Comparison of ENCODE assay signal across 9 cellular contexts in genomic region chr1:94329986-94330385, GRCh38.
A peak's percentile ranks its signal among the peaks of the same experiment; 100 is the strongest.
DNase-seq lines count a peak whose midpoint lies in the region; ATAC-seq and TF ChIP-seq lines count a peak whose summit lies in the region.
"Had no signal": no experiment of that assay in that cellular context is flagged by ENCODE, and none has a peak within 500 bp of the region (broad histone marks: within the 10 kb centered on the region; RNA-seq: fewer than 3 reads in every experiment).

No MANE protein-coding gene starts in this region.

- peaks cover 76% of the 10 kb centered on the region for H3K4me1 ChIP-seq in GM23248 (ENCODE audit: insufficient read depth)

- in situ Hi-C loops in GM23248 (cut with MboI) = loop anchor here (25.0 kb wide), 1 partner anchor 443 kb away; the partner anchor contains the start of gene DNTTIP2

- H2AFZ ChIP-seq in GM23248 = peak overlapping the region; percentile 43

- no peaks in the 10 kb centered on the region for H3K36me3 ChIP-seq in GM23248 (ENCODE audit: low read depth)

- peak overlapping the region; percentile 17 for H3K4me2 ChIP-seq in GM23248 (ENCODE audit: unreplicated experiment)

- ATAC-seq in sciatic nerve = peak; percentile 67
- ATAC-seq: K562 had no signal

- no peak overlapping the region for H3K9ac ChIP-seq in GM23248

- H3K79me2 ChIP-seq in GM23248 (ENCODE audit: insufficient read depth) = peaks cover 11% of the 10 kb centered on the region

- no peaks in the 10 kb centered on the region for H3K9me2 ChIP-seq in GM23248 (ENCODE audit: insufficient read depth)

- TF ChIP-seq CTCF in foreskin fibroblast (IDR thresholded peaks at IDR 0.05; ENCODE audit: low read depth, low read length) = peak; percentile 68

- H3K4me3 ChIP-seq in GM23248 (no peak overlapping the region), foreskin fibroblast (ENCODE audit: low read depth in 1 of 2, low read length in 2 of 2) (no peak overlapping the region)
- H3K4me3 ChIP-seq: K562 had no signal

- peaks cover 50% of the 10 kb centered on the region for H3F3A ChIP-seq in GM23248 (ENCODE audit: insufficient read depth)

- WGBS in GM23248 (ENCODE audit: low coverage in 1 of 2, low lambda C conversion rate in 2 of 2, missing lambda C conversion rate in 2 of 2), 2 experiments = 41 to 42% methylated on average over 3 of the region's 3 CpGs

- H4K20me1 ChIP-seq in GM23248 (ENCODE audit: insufficient read depth) = no peaks in the 10 kb centered on the region

- DNase-seq in GM23248 (peak; percentile 69), RPMI7951 (ENCODE audit: low read depth) (peak; percentile 66), foreskin fibroblast (peak; percentile 53 to 79), sciatic nerve (ENCODE audit: low spot score) (no peak), caudate nucleus (lab: John Stamatoyannopoulos, UW) (no peak), UCSD-AML1 (lab: John Stamatoyannopoulos, UW; ENCODE audit: unreplicated experiment) (no peak), SKM-1 (lab: John Stamatoyannopoulos, UW; ENCODE audit: unreplicated experiment) (no peak), NCI-H187 (lab: John Stamatoyannopoulos, UW) (no peak)

- no peaks in the 10 kb centered on the region for H3K9me3 ChIP-seq in GM23248 (ENCODE audit: low read depth)

- no peaks in the 10 kb centered on the region for H3K27me3 ChIP-seq in GM23248 (replicated peaks; ENCODE audit: insufficient read depth)

- intact Hi-C loops in sciatic nerve (cut with DNase I) = loop anchor here (2.0 kb wide), 1 partner anchor 299 kb away; no protein-coding TSS in a partner anchor

- H3K27ac ChIP-seq in GM23248 (no peak overlapping the region), caudate nucleus (ENCODE audit: low read depth, low read length) (no peak overlapping the region)

Comparison
In these comparisons a context has a peak if more than half of its experiments do, and no peak if none do; other contexts are left out.
1. DNase-seq: peak in GM23248 (single experiment), RPMI7951 (single experiment) and foreskin fibroblast (2 of 2); none in sciatic nerve (single experiment), caudate nucleus (0 of 61), UCSD-AML1 (single experiment), SKM-1 (single experiment) and NCI-H187 (0 of 2).